ENCODE assay signal across 1 cellular context in genomic region chr11:100760766-100761165, GRCh38.
TF ChIP-seq lines count a peak whose summit lies in the region.

No MANE protein-coding gene starts in this region.

TF ChIP-seq in WTC11, 78 proteins besides CTCF, POLR2A, EP300 and RAD21 (continued from another document):
- no peak for TF ChIP-seq ZNF121 (CRISPR knock-in tag; IDR thresholded peaks at IDR 0.05)
- no peak for TF ChIP-seq HMGXB4 (CRISPR knock-in tag; IDR thresholded peaks at IDR 0.05)
- no peak for TF ChIP-seq KAT7 (CRISPR knock-in tag; IDR thresholded peaks at IDR 0.05; ENCODE audit: borderline replicate concordance)
- no peak for TF ChIP-seq PRDM15 (CRISPR knock-in tag; IDR thresholded peaks at IDR 0.05)
- TF ChIP-seq SMAD3 (CRISPR knock-in tag; IDR thresholded peaks at IDR 0.05; ENCODE audit: borderline replicate concordance), result no peak
- no peak for TF ChIP-seq TP53 (CRISPR knock-in tag; IDR thresholded peaks at IDR 0.05)
- no peak for TF ChIP-seq NFYB (CRISPR knock-in tag; conservative IDR thresholded peaks at IDR 0.05; ENCODE audit: low read depth)
